In the genomic region with DNA sequence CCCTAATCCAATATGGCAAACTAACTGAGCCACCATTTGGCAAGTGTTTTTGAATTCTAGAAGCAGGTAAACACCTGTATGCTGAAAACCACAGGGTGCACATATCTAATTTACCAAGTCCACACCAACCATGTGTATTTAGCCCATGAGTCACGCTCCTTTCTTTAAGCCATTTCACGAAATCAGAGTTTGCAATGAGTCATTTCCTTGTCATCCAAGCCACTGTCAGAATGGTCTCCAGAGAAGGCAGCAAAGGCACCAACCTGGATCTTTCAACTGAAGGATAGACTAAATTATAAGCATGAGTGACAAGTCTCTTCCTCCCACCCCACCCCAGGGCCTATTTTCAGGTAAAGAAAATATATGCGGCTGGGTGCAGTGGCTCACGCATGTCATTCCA, we compare ENCODE assay signal across 9 cellular contexts.
DNase-seq lines count a peak whose midpoint lies in the region; TF ChIP-seq lines count a peak whose summit lies in the region.
"Had no signal": no experiment of that assay in that cellular context is flagged by ENCODE, and none has a peak within 500 bp of the region (broad histone marks: within the 10 kb centered on the region; RNA-seq: fewer than 3 reads in every experiment).

No MANE protein-coding gene starts in this region.

- H3K9me3 Mint-ChIP-seq in activated T-cell treated with anti-CD3 and anti-CD28 coated beads, Interleukin-2, amount 50 U/mL, for 24 hours, result no peaks in the 10 kb centered on the region

- H3K4me3 ChIP-seq in astrocyte of the cerebellum (ENCODE audit: low read depth, low read length) (no peak overlapping the region), skeletal muscle cell (ENCODE audit: low read depth, low read length) (no peak overlapping the region)
- H3K4me3 ChIP-seq: dorsolateral prefrontal cortex had no signal

- in situ Hi-C loops in astrocyte of the cerebellum (cut with HindIII; ENCODE audit: low sequenced_read_pairs), result no loop called here

- H3K4me3 Mint-ChIP-seq in activated T-cell treated with anti-CD3 and anti-CD28 coated beads, Interleukin-2, amount 50 U/mL, for 24 hours, result no peak overlapping the region

- no peak for TF ChIP-seq CTCF in astrocyte of the cerebellum (IDR thresholded peaks at IDR 0.05; ENCODE audit: low read depth, low read length, missing control alignments)

- no peaks in the 10 kb centered on the region for H3K36me3 Mint-ChIP-seq in activated T-cell treated with anti-CD3 and anti-CD28 coated beads, Interleukin-2, amount 50 U/mL, for 24 hours (ENCODE audit: low read depth)

- peaks cover 40% of the 10 kb centered on the region for H3K4me1 Mint-ChIP-seq in activated T-cell treated with anti-CD3 and anti-CD28 coated beads, Interleukin-2, amount 50 U/mL, for 24 hours (ENCODE audit: low read depth)

- H3K27me3 Mint-ChIP-seq in activated T-cell treated with anti-CD3 and anti-CD28 coated beads, Interleukin-2, amount 50 U/mL, for 24 hours, result peaks cover 59% of the 10 kb centered on the region

- DNase-seq in activated T-cell treated with anti-CD3 and anti-CD28 coated beads, Interleukin-2, amount 50 U/mL, for 24 hours, result no peak
- DNase-seq in activated T-cell treated with anti-CD3 and anti-CD28 coated beads, Interleukin-2, amount 50 U/mL, for 1 hour, result no peak
- DNase-seq in HT-29 (ENCODE audit: low spot score) (peak; percentile 71), astrocyte of the cerebellum (ENCODE audit: low read depth) (peak; percentile 72), skeletal muscle cell (ENCODE audit: low read depth) (peak; percentile 25), pons (ENCODE audit: low spot score) (no peak), superior temporal gyrus (ENCODE audit: extremely low spot score) (no peak)
- DNase-seq in activated naive CD4-positive, alpha-beta T cell treated with Interleukin-2 at 50 U/mL for 16 hours, result no peak
- DNase-seq: dorsolateral prefrontal cortex had no signal

- H3K27ac Mint-ChIP-seq in activated T-cell treated with anti-CD3 and anti-CD28 coated beads, Interleukin-2, amount 50 U/mL, for 24 hours, result peak overlapping the region; percentile 51

Comparison
In these comparisons a context has a peak if more than half of its experiments do, and no peak if none do; other contexts are left out.
1. DNase-seq: peak in HT-29 (single experiment), astrocyte of the cerebellum (single experiment) and skeletal muscle cell (single experiment); none in activated T-cell treated with anti-CD3 and anti-CD28 coated beads, Interleukin-2, amount 50 U/mL, for 24 hours (single experiment), activated T-cell treated with anti-CD3 and anti-CD28 coated beads, Interleukin-2, amount 50 U/mL, for 1 hour (single experiment), pons (single experiment), superior temporal gyrus (single experiment) and activated naive CD4-positive, alpha-beta T cell treated with Interleukin-2 at 50 U/mL for 16 hours (single experiment).